22 cellular contexts compared by ENCODE assay signal in the genomic region with DNA sequence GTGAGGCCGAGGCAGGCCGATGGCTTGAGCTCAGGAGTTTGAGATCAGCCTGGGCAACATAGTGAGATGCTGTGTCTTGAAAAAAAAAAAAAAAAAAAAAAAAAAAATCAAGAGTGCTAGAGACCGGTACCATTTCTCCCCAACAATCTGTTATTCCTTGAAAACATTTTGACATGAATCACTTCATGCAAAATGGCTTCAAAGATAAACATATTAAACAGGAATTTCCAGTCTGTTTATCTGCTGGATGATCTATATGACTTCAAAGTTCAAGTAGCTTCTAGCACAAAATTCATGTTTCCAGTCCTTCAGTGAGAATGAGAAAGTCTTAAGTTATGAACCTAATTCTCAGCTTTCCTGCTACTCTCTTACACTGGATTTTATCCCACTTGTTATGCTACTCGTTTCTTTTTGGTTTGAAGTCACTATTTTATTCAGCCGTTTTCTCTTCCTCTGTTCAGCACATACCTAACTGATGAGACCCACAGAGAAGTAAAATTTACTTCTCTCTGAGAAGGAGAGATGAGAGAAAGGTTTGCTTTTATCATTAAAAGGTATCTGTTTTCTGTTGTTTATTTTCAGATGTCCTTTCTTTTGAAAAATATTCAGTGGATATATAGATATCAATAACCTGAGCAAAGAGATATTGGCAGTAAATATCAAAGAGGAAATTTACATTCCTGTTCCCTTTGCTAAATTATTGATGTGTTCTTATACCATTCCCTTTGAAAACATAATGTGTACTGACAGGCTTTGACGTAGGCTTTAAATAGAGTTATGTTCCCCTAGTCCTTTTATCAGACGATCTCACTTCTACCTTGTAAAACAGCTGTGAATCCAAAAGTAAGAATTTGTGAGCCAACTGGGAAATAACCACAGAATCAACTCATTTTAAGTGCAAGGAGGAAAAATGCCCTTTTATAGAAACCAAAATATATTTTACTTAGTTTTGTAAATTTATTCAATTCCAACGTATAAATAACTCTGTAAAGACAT. TPM values are rescaled to one million over a fixed set of nuclear protein-coding genes. Genes with fewer than 3 reads are reported as not detected.
DNase-seq lines count a peak whose midpoint lies in the region; ATAC-seq and TF ChIP-seq lines count a peak whose summit lies in the region.
"Had no signal": no experiment of that assay in that cellular context is flagged by ENCODE, and none has a peak within 500 bp of the region (broad histone marks: within the 10 kb centered on the region; RNA-seq: fewer than 3 reads in every experiment).

No MANE protein-coding gene starts in this region.

- DNase-seq in activated CD8-positive, alpha-beta T cell treated with anti-CD3 and anti-CD28 coated beads for 36 hours, result no peak
- no peak for DNase-seq in activated CD8-positive, alpha-beta T cell treated with anti-CD3 and anti-CD28 coated beads, Interleukin-2, amount 10 ng/mL, durations not matched to agents 7 days and 5 days
- DNase-seq in SK-N-SH, result no peak
- peak; percentile 44 for DNase-seq in hepatocyte (ENCODE audit: low spot score)
- no peak for DNase-seq in activated effector memory CD4-positive, alpha-beta T cell treated with anti-CD3 and anti-CD28 coated beads, Interleukin-2, amount 50 U/mL, for 16 hours
- DNase-seq in coronary artery (ENCODE audit: low spot score), result no peak
- DNase-seq: activated T-cell treated with anti-CD3 and anti-CD28 coated beads, Interleukin-2, amount 50 U/mL, for 1 hour; effector memory CD8-positive, alpha-beta T cell; H7; left cardiac atrium; midbrain; NCI-H1694 treated with DMSO at 0.1 percent for 48 hours; NCI-H2227 treated with DMSO at 0.1 percent for 48 hours; NK-92 treated with Interleukin-12 subunit alpha and Interleukin-12 subunit beta, amount 100 ng/mL, for 24 hours; SW 1271; thyroid gland had no signal

- peaks cover 27% of the 10 kb centered on the region for H3F3A ChIP-seq in SK-N-SH (replicated peaks; ENCODE audit: insufficient read depth)

- POLR2A ChIA-PET in activated CD8-positive, alpha-beta T cell treated with anti-CD3 and anti-CD28 coated beads for 36 hours (lab: Charles Lee), result no interaction called here
- POLR2A ChIA-PET in activated CD8-positive, alpha-beta T cell treated with anti-CD3 and anti-CD28 coated beads, Interleukin-2, amount 10 ng/mL, durations not matched to agents 7 days and 5 days (lab: Charles Lee), result no interaction called here
- POLR2A ChIA-PET in SK-N-SH (lab: Yijun Ruan, JAX), result no interaction called here

- H3K9me3 Mint-ChIP-seq in activated CD8-positive, alpha-beta T cell treated with anti-CD3 and anti-CD28 coated beads for 36 hours, result no peaks in the 10 kb centered on the region
- H3K9me3 Mint-ChIP-seq in activated CD8-positive, alpha-beta T cell treated with anti-CD3 and anti-CD28 coated beads, Interleukin-2, amount 10 ng/mL, durations not matched to agents 7 days and 5 days (ENCODE audit: insufficient read depth), result no peaks in the 10 kb centered on the region
- H3K9me3 Mint-ChIP-seq: central memory CD8-positive, alpha-beta T cell; effector memory CD8-positive, alpha-beta T cell; neural crest cell; stimulated activated memory B cell treated with anti-CD40 and anti-IgM and Interleukin-4, amounts not matched to agents 10 μg/mL and 1 μg/mL and 100 μg/mL, for 72 hours had no signal

- no peaks in the 10 kb centered on the region for H3K27me3 ChIP-seq in SK-N-SH (ENCODE audit: insufficient read depth)
- H3K27me3 ChIP-seq in hepatocyte, result no peaks in the 10 kb centered on the region
- no peaks in the 10 kb centered on the region for H3K27me3 ChIP-seq in skeletal muscle satellite cell (ENCODE audit: control insufficient read depth, insufficient read depth, low read length)
- H3K27me3 ChIP-seq: BLaER1, thyroid gland had no signal

- intact Hi-C loops in activated CD8-positive, alpha-beta T cell treated with anti-CD3 and anti-CD28 coated beads for 36 hours (cut with micrococcal nuclease), result no loop called here

- CTCF ChIA-PET in activated CD8-positive, alpha-beta T cell treated with anti-CD3 and anti-CD28 coated beads for 36 hours (lab: Charles Lee), result interaction anchor here (1.0 to 2.0 kb wide), 2 partner anchors 13 to 170 kb away, joined by 3 to 5 read pairs; no protein-coding TSS in a partner anchor
- CTCF ChIA-PET in activated CD8-positive, alpha-beta T cell treated with anti-CD3 and anti-CD28 coated beads, Interleukin-2, amount 10 ng/mL, durations not matched to agents 7 days and 5 days (lab: Charles Lee), result interaction anchor here (1.0 kb wide), 1 partner anchor 173 kb away, joined by 3 read pairs; no protein-coding TSS in a partner anchor
- CTCF ChIA-PET in SK-N-SH (lab: Yijun Ruan, JAX), result no interaction called here

- WGBS in SK-N-SH (ENCODE audit: low lambda C conversion rate), result 73% methylated on average over 8 of the region's 8 CpGs
- 47% methylated on average over 8 of the region's 8 CpGs for WGBS in hepatocyte (ENCODE audit: low lambda C conversion rate, missing lambda C conversion rate)

- H3K36me3 ChIP-seq in SK-N-SH (replicated peaks in 1 of 2; ENCODE audit: control insufficient read depth in 1 of 2, insufficient read depth in 2 of 2, low read length in 1 of 2), result peaks cover 37 to 68% of the 10 kb centered on the region in 2 experiments
- no peaks in the 10 kb centered on the region for H3K36me3 ChIP-seq in hepatocyte (replicated peaks; ENCODE audit: insufficient read depth, low read depth)
- peaks cover 19% of the 10 kb centered on the region for H3K36me3 ChIP-seq in skeletal muscle satellite cell (ENCODE audit: insufficient read depth, low read length)

- no peaks in the 10 kb centered on the region for H3K27me3 Mint-ChIP-seq in activated CD8-positive, alpha-beta T cell treated with anti-CD3 and anti-CD28 coated beads for 36 hours
- H3K27me3 Mint-ChIP-seq in activated CD8-positive, alpha-beta T cell treated with anti-CD3 and anti-CD28 coated beads, Interleukin-2, amount 10 ng/mL, durations not matched to agents 7 days and 5 days (ENCODE audit: low read depth), result no peaks in the 10 kb centered on the region
- H3K27me3 Mint-ChIP-seq: central memory CD8-positive, alpha-beta T cell; effector memory CD8-positive, alpha-beta T cell; stimulated activated memory B cell treated with anti-CD40 and anti-IgM and Interleukin-4, amounts not matched to agents 10 μg/mL and 1 μg/mL and 100 μg/mL, for 72 hours had no signal

- no peak overlapping the region for H2AFZ ChIP-seq in SK-N-SH (ENCODE audit: low read depth)
- H2AFZ ChIP-seq in hepatocyte, result no peak overlapping the region

- H3K36me3 Mint-ChIP-seq in activated CD8-positive, alpha-beta T cell treated with anti-CD3 and anti-CD28 coated beads for 36 hours (ENCODE audit: low read depth), result peaks cover 8% of the 10 kb centered on the region
- H3K36me3 Mint-ChIP-seq in activated CD8-positive, alpha-beta T cell treated with anti-CD3 and anti-CD28 coated beads, Interleukin-2, amount 10 ng/mL, durations not matched to agents 7 days and 5 days (ENCODE audit: low read depth), result peaks cover 27% of the 10 kb centered on the region

- H3K27ac Mint-ChIP-seq in activated CD8-positive, alpha-beta T cell treated with anti-CD3 and anti-CD28 coated beads for 36 hours, result peak overlapping the region; percentile 39
- no peak overlapping the region for H3K27ac Mint-ChIP-seq in activated CD8-positive, alpha-beta T cell treated with anti-CD3 and anti-CD28 coated beads, Interleukin-2, amount 10 ng/mL, durations not matched to agents 7 days and 5 days
- H3K27ac Mint-ChIP-seq: effector memory CD8-positive, alpha-beta T cell; stimulated activated memory B cell treated with anti-CD40 and anti-IgM and Interleukin-4, amounts not matched to agents 10 μg/mL and 1 μg/mL and 100 μg/mL, for 72 hours had no signal

- H3K9me3 ChIP-seq in SK-N-SH (no peaks in the 10 kb centered on the region), hepatocyte (ENCODE audit: low read depth) (no peaks in the 10 kb centered on the region), skeletal muscle satellite cell (replicated peaks; ENCODE audit: low read length) (no peaks in the 10 kb centered on the region)
- H3K9me3 ChIP-seq: BLaER1, thyroid gland had no signal

- H3K9ac ChIP-seq in SK-N-SH (no peak overlapping the region), skeletal muscle satellite cell (ENCODE audit: low read depth, low read length) (no peak overlapping the region)
- H3K9ac ChIP-seq: BLaER1 had no signal

- peak overlapping the region; percentile 1 to 61; a peak in 3 of 4 replicates for H3K27ac ChIP-seq in SK-N-SH (ENCODE audit: low read depth in 2 of 2, low read length in 1 of 2)
- peak overlapping the region; percentile 83 for H3K27ac ChIP-seq in hepatocyte
- H3K27ac ChIP-seq in coronary artery, result no peak overlapping the region
- H3K27ac ChIP-seq: BLaER1, thyroid gland had no signal

- ATAC-seq in activated CD8-positive, alpha-beta T cell treated with anti-CD3 and anti-CD28 coated beads for 36 hours, result no peak
- ATAC-seq in activated CD8-positive, alpha-beta T cell treated with anti-CD3 and anti-CD28 coated beads, Interleukin-2, amount 10 ng/mL, durations not matched to agents 7 days and 5 days, result no peak
- ATAC-seq in GM19023 (IDR thresholded peaks at IDR 0.05; ENCODE audit: unreplicated experiment), result no peak
- ATAC-seq: effector memory CD8-positive, alpha-beta T cell; left cardiac atrium; stimulated activated memory B cell treated with anti-CD40 and anti-IgM and Interleukin-4, amounts not matched to agents 10 μg/mL and 1 μg/mL and 100 μg/mL, for 72 hours had no signal

- TF ChIP-seq RAD21 in SK-N-SH (IDR thresholded peaks at IDR 0.05; ENCODE audit: low read length), result no peak

- H3K79me2 ChIP-seq in SK-N-SH (ENCODE audit: insufficient read depth), result no peaks in the 10 kb centered on the region
- peaks cover 7% of the 10 kb centered on the region for H3K79me2 ChIP-seq in hepatocyte

- TF ChIP-seq CTCF in activated CD8-positive, alpha-beta T cell treated with anti-CD3 and anti-CD28 coated beads for 36 hours (IDR thresholded peaks at IDR 0.05), result no peak
- TF ChIP-seq CTCF in SK-N-SH (IDR thresholded peaks at IDR 0.05) (no peak), hepatocyte (IDR thresholded peaks at IDR 0.05; ENCODE audit: poor library complexity) (no peak), coronary artery (IDR thresholded peaks at IDR 0.05) (no peak)

- no peaks in the 10 kb centered on the region for H3K4me1 Mint-ChIP-seq in activated CD8-positive, alpha-beta T cell treated with anti-CD3 and anti-CD28 coated beads for 36 hours (ENCODE audit: low read depth)
- no peaks in the 10 kb centered on the region for H3K4me1 Mint-ChIP-seq in activated CD8-positive, alpha-beta T cell treated with anti-CD3 and anti-CD28 coated beads, Interleukin-2, amount 10 ng/mL, durations not matched to agents 7 days and 5 days (ENCODE audit: low read depth)
- H3K4me1 Mint-ChIP-seq: central memory CD8-positive, alpha-beta T cell; neural crest cell; stimulated activated memory B cell treated with anti-CD40 and anti-IgM and Interleukin-4, amounts not matched to agents 10 μg/mL and 1 μg/mL and 100 μg/mL, for 72 hours had no signal

- H3K4me3 ChIP-seq in SK-N-SH (ENCODE audit: low read depth in 2 of 2, low read length in 1 of 2) (no peak overlapping the region), hepatocyte (no peak overlapping the region), skeletal muscle satellite cell (ENCODE audit: low read length) (no peak overlapping the region), coronary artery (no peak overlapping the region)
- H3K4me3 ChIP-seq: BLaER1, thyroid gland had no signal

- no peak overlapping the region for H3K4me3 Mint-ChIP-seq in activated CD8-positive, alpha-beta T cell treated with anti-CD3 and anti-CD28 coated beads for 36 hours
- no peak overlapping the region for H3K4me3 Mint-ChIP-seq in activated CD8-positive, alpha-beta T cell treated with anti-CD3 and anti-CD28 coated beads, Interleukin-2, amount 10 ng/mL, durations not matched to agents 7 days and 5 days
- H3K4me3 Mint-ChIP-seq: central memory CD8-positive, alpha-beta T cell; effector memory CD8-positive, alpha-beta T cell; neural crest cell; stimulated activated memory B cell treated with anti-CD40 and anti-IgM and Interleukin-4, amounts not matched to agents 10 μg/mL and 1 μg/mL and 100 μg/mL, for 72 hours had no signal

- H3K4me2 ChIP-seq in SK-N-SH, result peak overlapping the region; percentile 10; the same call in 1 of the 2 replicates
- peak overlapping the region; percentile 59 for H3K4me2 ChIP-seq in hepatocyte
- peak overlapping the region; percentile 42 for H3K4me2 ChIP-seq in skeletal muscle satellite cell (ENCODE audit: low read length)
- H3K4me2 ChIP-seq: BLaER1 had no signal

- H3K4me1 ChIP-seq in SK-N-SH (ENCODE audit: control insufficient read depth in 1 of 2, insufficient read depth in 2 of 2, low read depth in 1 of 2, low read length in 1 of 2) (peaks cover 7 to 9% of the 10 kb centered on the region in 2 experiments), hepatocyte (ENCODE audit: insufficient read depth) (peaks cover 36% of the 10 kb centered on the region), skeletal muscle satellite cell (ENCODE audit: control insufficient read depth, insufficient read depth, low read length) (peaks cover 16% of the 10 kb centered on the region)
- H3K4me1 ChIP-seq: BLaER1, thyroid gland had no signal

- TF ChIP-seq EP300 in SK-N-SH (IDR thresholded peaks at IDR 0.05; ENCODE audit: borderline replicate concordance in 1 of 2, low read depth in 1 of 2, low read length in 1 of 2), result no peak

- H4K20me1 ChIP-seq in SK-N-SH (ENCODE audit: insufficient read depth) (no peaks in the 10 kb centered on the region), hepatocyte (ENCODE audit: insufficient read depth, poor library complexity, severe bottlenecking) (no peaks in the 10 kb centered on the region)
- H4K20me1 ChIP-seq: BLaER1 had no signal

- H3K9me2 ChIP-seq in SK-N-SH (no peaks in the 10 kb centered on the region), hepatocyte (replicated peaks; ENCODE audit: insufficient read depth) (no peaks in the 10 kb centered on the region)

RNA-seq across cellular contexts. Expression of a gene that starts 38.2 kb away (rescaled TPM):
- 10 to 100 TPM; 77.7 to 84.3 TPM for total RNA-seq in activated CD8-positive, alpha-beta T cell treated with anti-CD3 and anti-CD28 coated beads for 36 hours
- total RNA-seq in activated CD8-positive, alpha-beta T cell treated with anti-CD3 and anti-CD28 coated beads, Interleukin-2, amount 10 ng/mL, durations not matched to agents 7 days and 5 days, result 10 to 100 TPM; 94.1 to 98.3 TPM
- polyA plus RNA-seq in SK-N-SH (2012; rRNA removed), result 56.0 and 92.5 TPM in 2 replicates
- polyA plus RNA-seq in SK-N-SH (2012; cell fraction: cytosol; rRNA removed), result 72.8 and 79.0 TPM in 2 replicates
- polyA plus RNA-seq in SK-N-SH (2012; cell fraction: nucleus; rRNA removed), result 74.1 and 204 TPM in 2 replicates
- 228 and 235 TPM in 2 replicates for total RNA-seq in hepatocyte
- polyA plus RNA-seq in hepatocyte, result 176 and 192 TPM in 2 replicates
- total RNA-seq in skeletal muscle satellite cell (2012; rRNA removed), result 57.4 and 82.4 TPM in 2 replicates

Comparison
In these comparisons a context has a peak if more than half of its experiments do, and no peak if none do; other contexts are left out.
1. H3K27ac ChIP-seq: peak in SK-N-SH (2 of 2) and hepatocyte (single experiment); none in coronary artery (0 of 2).
2. Peak in every context shown above with its lines, with median percentiles within 50 percentile points of each other: H3K4me2 ChIP-seq.